Comparison of ENCODE assay signal across 10 cellular contexts in genomic region chr5:132476853-132477729, GRCh38. TPM values are rescaled to one million over a fixed set of nuclear protein-coding genes. Genes with fewer than 3 reads are reported as not detected.
A peak's percentile ranks its signal among the peaks of the same experiment; 100 is the strongest.
DNase-seq lines count a peak whose midpoint lies in the region; ATAC-seq, FAIRE-seq and TF ChIP-seq lines count a peak whose summit lies in the region.
"Had no signal": no experiment of that assay in that cellular context is flagged by ENCODE, and none has a peak within 500 bp of the region (broad histone marks: within the 10 kb centered on the region; RNA-seq: fewer than 3 reads in every experiment).

No MANE protein-coding gene starts in this region.

- in situ Hi-C loops in HepG2 (cut with HindIII; ENCODE audit: extremely low pct_ligation_motif_present, low pct_unique_long_range_greater_than_20kb): no loop called here

- H3K4me1 Mint-ChIP-seq in activated CD4-positive, alpha-beta memory T cell treated with anti-CD3 and anti-CD28 coated beads for 36 hours (ENCODE audit: low read depth): peaks cover 74% of the 10 kb centered on the region

- ATAC-seq in HepG2 (peak; percentile 66), HG02981 (IDR thresholded peaks at IDR 0.05; ENCODE audit: unreplicated experiment) (no peak)

- H4K20me1 ChIP-seq in HepG2 (ENCODE audit: insufficient read depth, low read length): no peaks in the 10 kb centered on the region

- H3K79me2 ChIP-seq in HepG2 (ENCODE audit: insufficient read depth, low read length): no peaks in the 10 kb centered on the region

- CTCF ChIA-PET in activated CD4-positive, alpha-beta memory T cell treated with anti-CD3 and anti-CD28 coated beads for 36 hours (lab: Charles Lee): interaction anchor here (0.9 to 5.3 kb wide), 7 partner anchors 11 to 91 kb away, joined by 3 to 36 read pairs (median 5); no protein-coding TSS in a partner anchor
- CTCF ChIA-PET in HepG2 (lab: Yijun Ruan, JAX; ENCODE audit: low intra/inter-chr PET ratio, low total read pairs): no interaction called here

- no peaks in the 10 kb centered on the region for H3K9me3 ChIP-seq in HepG2 (ENCODE audit: low read length)

- POLR2A ChIA-PET in activated CD4-positive, alpha-beta memory T cell treated with anti-CD3 and anti-CD28 coated beads for 36 hours (lab: Charles Lee): interaction anchor here (0.7 to 15.2 kb wide), 10 partner anchors 11 to 88 kb away, joined by 3 to 361 read pairs (median 20); partner anchors contain the start of gene IRF1
- POLR2A ChIA-PET in HepG2 (lab: Yijun Ruan, JAX): interaction anchor here (1.5 to 7.9 kb wide), 5 partner anchors 10 to 20 kb away, joined by 3 to 99 read pairs (median 29); partner anchors contain the start of gene IRF1

- H3K4me2 ChIP-seq in HepG2 (ENCODE audit: low read depth, low read length): peak overlapping the region; percentile 42

- H3K4me3 Mint-ChIP-seq in activated CD4-positive, alpha-beta memory T cell treated with anti-CD3 and anti-CD28 coated beads for 36 hours: no peak overlapping the region

- intact Hi-C loops in activated CD4-positive, alpha-beta memory T cell treated with anti-CD3 and anti-CD28 coated beads for 36 hours (cut with micrococcal nuclease): no loop called here
- intact Hi-C loops in HepG2 (cut with micrococcal nuclease; ENCODE audit: unreplicated experiment): loop anchor here (2.0 kb wide), 1 partner anchor 20 kb away; no protein-coding TSS in a partner anchor

- H3K36me3 ChIP-seq in HepG2 (replicated peaks in 1 of 2; ENCODE audit: control insufficient read depth in 1 of 2, insufficient read depth in 2 of 2, low read length in 2 of 2): no peaks in the 10 kb centered on the region

- no peaks in the 10 kb centered on the region for H3K27me3 ChIP-seq in HepG2 (ENCODE audit: control insufficient read depth in 1 of 2, insufficient read depth in 2 of 2, low read length in 2 of 2)

- no peaks in the 10 kb centered on the region for H3K36me3 Mint-ChIP-seq in activated CD4-positive, alpha-beta memory T cell treated with anti-CD3 and anti-CD28 coated beads for 36 hours

- TF ChIP-seq EP300 in HepG2 (IDR thresholded peaks at IDR 0.05; ENCODE audit: low read depth in 2 of 2, low read length in 2 of 2) (no peak), HepG2 (CRISPR knock-in tag; IDR thresholded peaks at IDR 0.05; ENCODE audit: borderline replicate concordance) (no peak)

- FAIRE-seq in HepG2 (lab: Jason Lieb, UNC): peak; percentile 28

- H2AFZ ChIP-seq in HepG2 (ENCODE audit: low read length): no peak overlapping the region

- H3K4me3 ChIP-seq in HepG2 (replicated peaks in 1 of 3; ENCODE audit: insufficient read depth in 1 of 3, low read depth in 2 of 3, low read length in 3 of 3): no peak overlapping the region

- H3K27ac ChIP-seq in HepG2 (ENCODE audit: extremely low read length, insufficient read depth, low read length): peak overlapping the region; percentile 12

- no peak for TF ChIP-seq POLR2A in HepG2 (IDR thresholded peaks at IDR 0.05; ENCODE audit: insufficient read depth in 1 of 2, low read depth in 2 of 2, low read length in 2 of 2)

- WGBS in HepG2 (ENCODE audit: low lambda C conversion rate): 56% methylated on average over 5 of the region's 7 CpGs

- no TSS peak for BruUV-seq in HepG2 (replicated peaks; lab: Mats Ljungman, UMichigan)

- peak overlapping the region; percentile 74 for H3K27ac Mint-ChIP-seq in activated CD4-positive, alpha-beta memory T cell treated with anti-CD3 and anti-CD28 coated beads for 36 hours

- peak in 4 of 6 experiments; percentile 27 to 58 (median 51) for DNase-seq in stimulated activated naive CD4-positive, alpha-beta T cell (lab: John Stamatoyannopoulos, UW)
- DNase-seq in stimulated activated naive CD4-positive, alpha-beta T cell treated with Interleukin-2 at 50 U/mL for 16 hours (lab: John Stamatoyannopoulos, UW): no peak
- no peak for DNase-seq in activated CD4-positive, alpha-beta memory T cell treated with anti-CD3 and anti-CD28 coated beads for 36 hours
- DNase-seq in HepG2 (ENCODE audit: low spot score) (no peak), NCI-H1436 treated with DMSO at 0.1 percent for 48 hours (lab: John Stamatoyannopoulos, UW) (no peak), middle frontal gyrus (ENCODE audit: extremely low spot score, low spot score) (no peak)
- no peak for DNase-seq in stimulated activated CD4-positive, alpha-beta T cell treated with anti-CD3 and anti-CD28 coated beads, Interleukin-2, amount 100 ng/mL, for 24 hours
- DNase-seq: GDM1, hippocampal formation had no signal

- peak overlapping the region; percentile 16; the same call in 1 of the 2 replicates for H3K9ac ChIP-seq in HepG2 (ENCODE audit: insufficient read depth, low read depth, low read length)

- H3K4me1 ChIP-seq in HepG2 (ENCODE audit: insufficient read depth, low read length): peaks cover 61% of the 10 kb centered on the region

- peak; percentile 29; the same call in 1 of the 2 replicates for TF ChIP-seq RAD21 in HepG2 (CRISPR knock-in tag; IDR thresholded peaks at IDR 0.05)

- H3K27me3 Mint-ChIP-seq in activated CD4-positive, alpha-beta memory T cell treated with anti-CD3 and anti-CD28 coated beads for 36 hours: no peaks in the 10 kb centered on the region

- no peak for TF ChIP-seq CTCF in HepG2 (CRISPR knock-in tag; IDR thresholded peaks at IDR 0.05)

- H3K9me3 Mint-ChIP-seq in activated CD4-positive, alpha-beta memory T cell treated with anti-CD3 and anti-CD28 coated beads for 36 hours: no peaks in the 10 kb centered on the region

TF ChIP-seq in HepG2, 621 proteins besides CTCF, POLR2A, EP300 and RAD21 (continues in another document):
- peak; percentile 30; the same call in 1 of the 2 replicates for TF ChIP-seq ZFP91 (CRISPR knock-in tag; IDR thresholded peaks at IDR 0.05; ENCODE audit: borderline replicate concordance)
- TF ChIP-seq, protein P1, sequence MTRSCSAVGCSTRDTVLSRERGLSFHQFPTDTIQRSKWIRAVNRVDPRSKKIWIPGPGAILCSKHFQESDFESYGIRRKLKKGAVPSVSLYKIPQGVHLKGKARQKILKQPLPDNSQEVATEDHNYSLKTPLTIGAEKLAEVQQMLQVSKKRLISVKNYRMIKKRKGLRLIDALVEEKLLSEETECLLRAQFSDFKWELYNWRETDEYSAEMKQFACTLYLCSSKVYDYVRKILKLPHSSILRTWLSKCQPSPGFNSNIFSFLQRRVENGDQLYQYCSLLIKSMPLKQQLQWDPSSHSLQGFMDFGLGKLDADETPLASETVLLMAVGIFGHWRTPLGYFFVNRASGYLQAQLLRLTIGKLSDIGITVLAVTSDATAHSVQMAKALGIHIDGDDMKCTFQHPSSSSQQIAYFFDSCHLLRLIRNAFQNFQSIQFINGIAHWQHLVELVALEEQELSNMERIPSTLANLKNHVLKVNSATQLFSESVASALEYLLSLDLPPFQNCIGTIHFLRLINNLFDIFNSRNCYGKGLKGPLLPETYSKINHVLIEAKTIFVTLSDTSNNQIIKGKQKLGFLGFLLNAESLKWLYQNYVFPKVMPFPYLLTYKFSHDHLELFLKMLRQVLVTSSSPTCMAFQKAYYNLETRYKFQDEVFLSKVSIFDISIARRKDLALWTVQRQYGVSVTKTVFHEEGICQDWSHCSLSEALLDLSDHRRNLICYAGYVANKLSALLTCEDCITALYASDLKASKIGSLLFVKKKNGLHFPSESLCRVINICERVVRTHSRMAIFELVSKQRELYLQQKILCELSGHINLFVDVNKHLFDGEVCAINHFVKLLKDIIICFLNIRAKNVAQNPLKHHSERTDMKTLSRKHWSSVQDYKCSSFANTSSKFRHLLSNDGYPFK (CRISPR knock-in tag; IDR thresholded peaks at IDR 0.05; ENCODE audit: borderline replicate concordance): 0 out of 2 replicates have a peak, but pooled peaks have one; percentile 33
- TF ChIP-seq SMAD1 (CRISPR knock-in tag; IDR thresholded peaks at IDR 0.05; ENCODE audit: borderline replicate concordance, low read depth): 0 out of 2 replicates have a peak, but pooled peaks have one; percentile 8
- TF ChIP-seq GATA4 (IDR thresholded peaks at IDR 0.05; ENCODE audit: borderline replicate concordance, low read depth): no peak

RNA-seq across cellular contexts. Expression of gene IRF1, which starts 13.5 kb away (rescaled TPM):
- total RNA-seq in activated CD4-positive, alpha-beta memory T cell treated with anti-CD3 and anti-CD28 coated beads for 36 hours: 100 to 1,000 TPM; 104 to 106 TPM
- 5.8 and 8.8 TPM in 2 replicates for total RNA-seq in HepG2 (2016; rRNA removed; fragmentation: Illumina TruSeq; extraction: Trizol)
- total RNA-seq in HepG2 (2016; cell fraction: cytosol; rRNA removed; fragmentation: Illumina TruSeq; extraction: Trizol; ENCODE audit: low read depth): 1.2 and 1.9 TPM in 2 replicates
- 4.4 and 10.1 TPM in 2 replicates for total RNA-seq in HepG2 (2016; cell fraction: insoluble cytoplasmic fraction; rRNA removed; fragmentation: Illumina TruSeq; extraction: Trizol)
- 2.5 and 3.3 TPM in 2 replicates for total RNA-seq in HepG2 (2016; cell fraction: membrane; rRNA removed; fragmentation: Illumina TruSeq; extraction: Trizol)
- total RNA-seq in HepG2 (2016; cell fraction: nucleus; rRNA removed; fragmentation: Illumina TruSeq; extraction: Trizol): 14.5 and 19.2 TPM in 2 replicates
- polyA plus RNA-seq in HepG2 (2011; rRNA removed): 4.1 and 4.4 TPM in 2 replicates
- polyA plus RNA-seq in HepG2 (2011; cell fraction: cytosol; rRNA removed): 4.7 and 4.8 TPM in 2 replicates
- polyA plus RNA-seq in HepG2 (2011; cell fraction: nucleus; rRNA removed): 10.1 and 10.8 TPM in 2 replicates
- polyA plus RNA-seq in HepG2 (2012): 3.4 and 4.0 TPM in 2 replicates
- 0.75 and 0.77 TPM in 2 replicates for polyA plus RNA-seq in HepG2 (2016; cell fraction: cytosol; fragmentation: Illumina TruSeq; extraction: Trizol; ENCODE audit: low read depth)
- polyA plus RNA-seq in HepG2 (2016; cell fraction: insoluble cytoplasmic fraction; fragmentation: Illumina TruSeq; extraction: Trizol; ENCODE audit: low read depth): 5.3 and 6.8 TPM in 2 replicates
- 0.80 and 1.4 TPM in 2 replicates for polyA plus RNA-seq in HepG2 (2016; cell fraction: membrane; fragmentation: Illumina TruSeq; extraction: Trizol; ENCODE audit: low read depth)
- polyA plus RNA-seq in HepG2 (2016; cell fraction: nucleus; fragmentation: Illumina TruSeq; extraction: Trizol; ENCODE audit: insufficient read depth, low read depth): 8.7 and 9.9 TPM in 2 replicates
- 24.0 and 36.4 TPM in 2 replicates for polyA minus RNA-seq in HepG2 (2011; rRNA and poly(A)+ RNA removed; ENCODE audit: low replicate concordance)
- 4.7 and 7.5 TPM in 2 replicates for polyA minus RNA-seq in HepG2 (2011; cell fraction: cytosol; rRNA and poly(A)+ RNA removed)
- 28.5 and 37.7 TPM in 2 replicates for polyA minus RNA-seq in HepG2 (2011; cell fraction: nucleus; rRNA and poly(A)+ RNA removed)

Comparison
In these comparisons a context has a peak if more than half of its experiments do, and no peak if none do; other contexts are left out.
1. DNase-seq: peak in stimulated activated naive CD4-positive, alpha-beta T cell (4 of 6); none in stimulated activated naive CD4-positive, alpha-beta T cell treated with Interleukin-2 at 50 U/mL for 16 hours (single experiment), activated CD4-positive, alpha-beta memory T cell treated with anti-CD3 and anti-CD28 coated beads for 36 hours (single experiment), HepG2 (single experiment), NCI-H1436 treated with DMSO at 0.1 percent for 48 hours (single experiment), stimulated activated CD4-positive, alpha-beta T cell treated with anti-CD3 and anti-CD28 coated beads, Interleukin-2, amount 100 ng/mL, for 24 hours (0 of 2) and middle frontal gyrus (single experiment).
2. RNA of gene IRF1, which starts 13.5 kb away (total RNA-seq): 104 to 106 TPM in activated CD4-positive, alpha-beta memory T cell treated with anti-CD3 and anti-CD28 coated beads for 36 hours; 1.2 to 19.2 TPM in HepG2; every median in the first group is over 4 times any median in the second.